In the genomic region with DNA sequence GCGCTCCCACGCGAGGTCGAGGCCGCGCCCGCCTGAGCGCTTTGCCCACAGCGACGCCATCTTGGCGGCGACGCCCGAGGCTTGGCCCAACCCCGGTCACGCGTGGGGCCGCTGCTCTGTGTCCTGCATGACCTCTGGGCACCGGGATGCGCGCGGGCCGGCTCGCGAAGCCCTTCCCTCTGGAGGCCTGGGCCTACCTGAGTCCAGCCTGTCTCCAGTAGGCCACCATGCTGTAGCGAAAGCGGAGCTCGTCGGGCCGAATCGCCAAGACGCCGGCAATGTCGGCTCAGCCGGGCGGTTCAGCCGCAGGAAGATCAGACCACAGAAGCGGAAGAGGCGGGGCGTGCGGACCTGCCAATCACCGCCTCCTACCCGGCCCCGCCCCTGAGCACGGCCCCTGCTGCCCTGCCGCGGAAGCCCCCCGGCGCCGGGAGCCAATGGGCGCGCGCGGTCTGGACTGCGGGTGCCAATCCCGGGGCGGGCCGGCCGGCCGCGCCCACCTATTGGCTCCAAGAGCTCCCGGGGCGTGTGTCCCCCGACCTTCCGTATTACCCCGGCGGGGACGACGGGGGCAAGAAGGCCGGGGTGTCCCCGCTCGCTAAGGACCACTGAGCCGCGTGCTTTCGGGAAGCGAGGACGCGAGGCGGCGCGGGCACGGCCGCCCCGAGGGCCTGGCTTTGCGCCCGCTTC, we compare ENCODE assay signal across 8 cellular contexts. TPM values are rescaled to one million over a fixed set of nuclear protein-coding genes. Genes with fewer than 3 reads are reported as not detected.
DNase-seq lines count a peak whose midpoint lies in the region; ATAC-seq and TF ChIP-seq lines count a peak whose summit lies in the region.

A gene (minus strand): TSS at position 313 of the 690 bp plus-strand sequence. CDS start 84 bp downstream, at position 229.

- peaks cover 41% of the 10 kb centered on the region for H3F3A ChIP-seq in DOHH2 (ENCODE audit: control insufficient read depth, insufficient read depth)

- H3K9me2 ChIP-seq in DOHH2 (replicated peaks; ENCODE audit: control insufficient read depth, low read length), result no peaks in the 10 kb centered on the region

- H3K9me3 ChIP-seq in DOHH2 (ENCODE audit: control insufficient read depth, insufficient read depth, low read length) (no peaks in the 10 kb centered on the region), fibroblast of lung (ENCODE audit: control insufficient read depth, insufficient read depth, low read depth, low read length) (no peaks in the 10 kb centered on the region)

- H3K4me3 ChIP-seq in DOHH2 (ENCODE audit: low read length) (peak within 1 kb of the TSS; percentile 89), fibroblast of lung (replicated peaks in 1 of 4; ENCODE audit: control extremely low read depth in 1 of 4, insufficient read depth in 1 of 4, low read depth in 3 of 4, low read length in 4 of 4) (peak within 1 kb of the TSS; percentile 66 to 87 (median 80))

- H3K4me1 Mint-ChIP-seq in activated T-helper 17 cell treated with anti-CD3 and anti-CD28 coated beads, Interleukin-2, amount 50 U/mL, for 72 hours, result peaks cover 37% of the 10 kb centered on the region
- H3K4me1 Mint-ChIP-seq in natural killer cell, result peaks cover 45 to 49% of the 10 kb centered on the region in 2 donors

- H3K27me3 Mint-ChIP-seq in activated T-helper 17 cell treated with anti-CD3 and anti-CD28 coated beads, Interleukin-2, amount 50 U/mL, for 72 hours, result no peaks in the 10 kb centered on the region
- H3K27me3 Mint-ChIP-seq in natural killer cell (ENCODE audit: low read depth in 2 of 2), result no peaks in the 10 kb centered on the region

- H3K36me3 ChIP-seq in DOHH2 (ENCODE audit: control insufficient read depth, low read length) (peaks cover 89% of the 10 kb centered on the region), fibroblast of lung (ENCODE audit: control insufficient read depth, insufficient read depth, low read length) (no peaks in the 10 kb centered on the region)

- TF ChIP-seq CTCF in DOHH2 (IDR thresholded peaks at IDR 0.05; ENCODE audit: low read depth, low read length, poor library complexity, severe bottlenecking) (no peak), RWPE1 (conservative IDR thresholded peaks at IDR 0.05; ENCODE audit: low read depth) (no peak), fibroblast of lung (conservative IDR thresholded peaks at IDR 0.05 in 1 of 2, IDR thresholded peaks at IDR 0.05 in 1 of 2; ENCODE audit: low read depth in 1 of 2, low read length in 2 of 2) (no peak), natural killer cell (IDR thresholded peaks at IDR 0.05) (no peak)

- H3K4me3 Mint-ChIP-seq in activated T-helper 17 cell treated with anti-CD3 and anti-CD28 coated beads, Interleukin-2, amount 50 U/mL, for 72 hours, result peak within 1 kb of the TSS; percentile 90
- H3K4me3 Mint-ChIP-seq in natural killer cell, result peak within 1 kb of the TSS; percentile 95

- DNase-seq in GOT3 (lab: John Stamatoyannopoulos, UW), result peak; percentile 88
- DNase-seq in LoVo (ENCODE audit: low spot score), result peak; percentile 97
- peak; percentile 99 for DNase-seq in RWPE1 (ENCODE audit: low spot score)
- peak; percentile 90 to 94 for DNase-seq in fibroblast of lung (ENCODE audit: low read depth in 2 of 2)
- peak; percentile 98 for DNase-seq in natural killer cell
- DNase-seq in stimulated activated naive CD4-positive, alpha-beta T cell (lab: John Stamatoyannopoulos, UW), result peak; percentile 93 to 97 (median 94)

- H4K20me1 ChIP-seq in DOHH2 (ENCODE audit: control insufficient read depth, insufficient read depth, low read depth, low read length), result peaks cover 23% of the 10 kb centered on the region
- peaks cover 2% of the 10 kb centered on the region for H4K20me1 ChIP-seq in fibroblast of lung (ENCODE audit: control insufficient read depth, extremely low read depth, insufficient read depth, low read length)

- H3K27ac Mint-ChIP-seq in activated T-helper 17 cell treated with anti-CD3 and anti-CD28 coated beads, Interleukin-2, amount 50 U/mL, for 72 hours, result peak within 1 kb of the TSS; percentile 40
- peak within 1 kb of the TSS; percentile 91 to 93 for H3K27ac Mint-ChIP-seq in natural killer cell

- intact Hi-C loops in natural killer cell (cut with micrococcal nuclease), result loop anchor here (1.0 kb wide), 2 partner anchors 10 to 124 kb away; a partner anchor contains a TSS

- CTCF ChIA-PET in RWPE1 (lab: Yijun Ruan, JAX), result interaction anchor here (0.5 to 1.7 kb wide), 11 partner anchors 19 to 852 kb away, joined by 3 to 6 read pairs (median 3); no protein-coding TSS in a partner anchor

- ATAC-seq in activated T-helper 17 cell treated with anti-CD3 and anti-CD28 coated beads, Interleukin-2, amount 50 U/mL, for 72 hours (replicated peaks), result peak; percentile 94
- peak; percentile 95 to 99 (median 95) for ATAC-seq in natural killer cell

- H3K27ac ChIP-seq in DOHH2 (ENCODE audit: low read depth, low read length), result peak within 1 kb of the TSS; percentile 71
- peak within 1 kb of the TSS; percentile 85 for H3K27ac ChIP-seq in RWPE1
- H3K27ac ChIP-seq in fibroblast of lung (ENCODE audit: insufficient read depth, low read length), result peak within 1 kb of the TSS; percentile 89

- H3K4me2 ChIP-seq in DOHH2 (ENCODE audit: low read length) (peak within 1 kb of the TSS; percentile 97), fibroblast of lung (ENCODE audit: extremely low read depth, insufficient read depth, low read length) (peak within 1 kb of the TSS; percentile 94)

- peak within 1 kb of the TSS; percentile 84 for H2AFZ ChIP-seq in fibroblast of lung (ENCODE audit: low read length)

- H3K9ac ChIP-seq in fibroblast of lung (ENCODE audit: insufficient read depth, low read length), result peak within 1 kb of the TSS; percentile 90

- peaks cover 93% of the 10 kb centered on the region for H3K36me3 Mint-ChIP-seq in activated T-helper 17 cell treated with anti-CD3 and anti-CD28 coated beads, Interleukin-2, amount 50 U/mL, for 72 hours (ENCODE audit: low read depth)
- H3K36me3 Mint-ChIP-seq in natural killer cell, result peaks cover 41% of the 10 kb centered on the region

- POLR2A ChIA-PET in RWPE1 (lab: Yijun Ruan, JAX; ENCODE audit: low non-redundant PET), result interaction anchor here (0.5 to 2.0 kb wide), 13 partner anchors 9 to 1819 kb away, joined by 3 to 20 read pairs (median 3); a partner anchor contains a TSS

- no peaks in the 10 kb centered on the region for H3K27me3 ChIP-seq in DOHH2 (ENCODE audit: control insufficient read depth, low read length)
- no peaks in the 10 kb centered on the region for H3K27me3 ChIP-seq in fibroblast of lung (ENCODE audit: control insufficient read depth, insufficient read depth, low read length)

- peaks cover 66% of the 10 kb centered on the region for H3K79me2 ChIP-seq in DOHH2 (ENCODE audit: control insufficient read depth, low read length)
- peaks cover 42% of the 10 kb centered on the region for H3K79me2 ChIP-seq in fibroblast of lung (ENCODE audit: control insufficient read depth, insufficient read depth, low read length)

- H3K9me3 Mint-ChIP-seq in activated T-helper 17 cell treated with anti-CD3 and anti-CD28 coated beads, Interleukin-2, amount 50 U/mL, for 72 hours, result no peaks in the 10 kb centered on the region
- no peaks in the 10 kb centered on the region for H3K9me3 Mint-ChIP-seq in natural killer cell

- H3K4me1 ChIP-seq in DOHH2 (ENCODE audit: control insufficient read depth, low read length) (peaks cover 50% of the 10 kb centered on the region), fibroblast of lung (ENCODE audit: control insufficient read depth, extremely low read depth, insufficient read depth, low read length) (peaks cover 10% of the 10 kb centered on the region)

RNA-seq across cellular contexts. Expression of the gene that starts here (rescaled TPM):
- total RNA-seq in activated T-helper 17 cell treated with anti-CD3 and anti-CD28 coated beads, Interleukin-2, amount 50 U/mL, for 72 hours, result 10 to 100 TPM; 45.5 to 78.0 TPM
- total RNA-seq in fibroblast of lung (37.8 and 39.3 TPM in 2 replicates), natural killer cell (10 to 100 TPM; 45.9 to 58.0 (median 50.8) TPM)
- 56.5 and 63.8 TPM in 2 replicates for polyA plus RNA-seq in fibroblast of lung
- 112 and 125 TPM in 2 replicates for polyA plus RNA-seq in fibroblast of lung (2012)
- polyA minus RNA-seq in fibroblast of lung (ENCODE audit: low replicate concordance), result 1.7 and 3.9 TPM in 2 replicates

Comparison
In these comparisons a context has a peak if more than half of its experiments do, and no peak if none do; other contexts are left out.
1. Peak in every context shown above with its lines: DNase-seq, ATAC-seq, H3K4me3 ChIP-seq and H3K27ac ChIP-seq.